In the genomic region with DNA sequence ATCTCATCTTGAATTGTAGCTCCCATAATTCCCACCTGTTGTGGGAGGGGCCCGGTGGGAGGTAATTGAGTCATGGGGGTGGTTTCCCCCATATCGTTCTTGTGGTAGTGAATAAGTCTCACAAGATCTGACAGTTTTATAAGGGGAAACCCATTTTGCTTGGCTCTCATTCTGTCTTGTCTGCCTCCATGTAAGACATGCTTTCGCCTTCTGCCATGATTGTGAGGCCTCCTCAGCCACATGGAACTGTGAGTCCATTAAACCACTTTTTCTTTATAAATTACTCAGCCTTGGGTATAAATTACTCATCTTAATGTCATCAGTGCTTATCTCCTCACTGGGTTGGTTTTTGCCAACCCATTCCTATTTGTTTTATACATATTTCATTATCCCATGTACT, we compare ENCODE assay signal across 13 cellular contexts.
"Had no signal": no experiment of that assay in that cellular context is flagged by ENCODE, and none has a peak within 500 bp of the region (broad histone marks: within the 10 kb centered on the region; RNA-seq: fewer than 3 reads in every experiment).

No MANE protein-coding gene starts in this region.

- H3K4me1 Mint-ChIP-seq: immature natural killer cell; stimulated activated memory B cell treated with anti-CD40 and anti-IgM and Interleukin-4, amounts not matched to agents 10 μg/mL and 1 μg/mL and 100 μg/mL, for 72 hours had no signal

- DNase-seq: foreskin melanocyte, heart left ventricle, immature natural killer cell, mesendoderm, SHP77 treated with DMSO at 0.1 percent for 48 hours, tibial artery, uterus, WERI-Rb-1 had no signal

- H3K9me3 ChIP-seq: ascending aorta, tibial artery, uterus had no signal

- H3K27me3 ChIP-seq: ascending aorta, heart left ventricle, tibial artery, uterus had no signal

- H3K9me3 Mint-ChIP-seq: immature natural killer cell; natural killer cell treated with Interleukin-12 subunit alpha and Interleukin-12 subunit beta and Interleukin-15 and Interleukin-18, amount 100 ng/mL, for 72 hours; T-helper 1 cell treated with Interleukin-12 subunit alpha and Interleukin-12 subunit beta and Interleukin-4 antibody, amounts not matched to agents 30 μg/mL and 1 μg/mL, for 36 hours had no signal

- H3K27ac Mint-ChIP-seq: immature natural killer cell; natural killer cell treated with Interleukin-12 subunit alpha and Interleukin-12 subunit beta and Interleukin-15 and Interleukin-18, amount 100 ng/mL, for 72 hours; stimulated activated memory B cell treated with anti-CD40 and anti-IgM and Interleukin-4, amounts not matched to agents 10 μg/mL and 1 μg/mL and 100 μg/mL, for 72 hours; T-helper 1 cell treated with Interleukin-12 subunit alpha and Interleukin-12 subunit beta and Interleukin-4 antibody, amounts not matched to agents 30 μg/mL and 1 μg/mL, for 36 hours had no signal

- H3K4me3 ChIP-seq: ascending aorta, heart left ventricle, tibial artery, uterus had no signal

- H3K4me3 Mint-ChIP-seq: immature natural killer cell; natural killer cell treated with Interleukin-12 subunit alpha and Interleukin-12 subunit beta and Interleukin-15 and Interleukin-18, amount 100 ng/mL, for 72 hours; stimulated activated memory B cell treated with anti-CD40 and anti-IgM and Interleukin-4, amounts not matched to agents 10 μg/mL and 1 μg/mL and 100 μg/mL, for 72 hours; T-helper 1 cell treated with Interleukin-12 subunit alpha and Interleukin-12 subunit beta and Interleukin-4 antibody, amounts not matched to agents 30 μg/mL and 1 μg/mL, for 36 hours had no signal

- H3K36me3 Mint-ChIP-seq: stimulated activated memory B cell treated with anti-CD40 and anti-IgM and Interleukin-4, amounts not matched to agents 10 μg/mL and 1 μg/mL and 100 μg/mL, for 72 hours had no signal

- H3K27me3 Mint-ChIP-seq: natural killer cell treated with Interleukin-12 subunit alpha and Interleukin-12 subunit beta and Interleukin-15 and Interleukin-18, amount 100 ng/mL, for 72 hours; stimulated activated memory B cell treated with anti-CD40 and anti-IgM and Interleukin-4, amounts not matched to agents 10 μg/mL and 1 μg/mL and 100 μg/mL, for 72 hours had no signal

- H3K36me3 ChIP-seq: ascending aorta, heart left ventricle, tibial artery, uterus, WERI-Rb-1 had no signal

- ATAC-seq: heart left ventricle; stimulated activated memory B cell treated with anti-CD40 and anti-IgM and Interleukin-4, amounts not matched to agents 10 μg/mL and 1 μg/mL and 100 μg/mL, for 72 hours had no signal

- H3K27ac ChIP-seq: ascending aorta, epithelial cell of prostate, heart left ventricle, tibial artery, uterus, WERI-Rb-1 had no signal

- H3K4me1 ChIP-seq: heart left ventricle, uterus had no signal
